14 cellular contexts compared by ENCODE assay signal in genomic region chr2:9809064-9809356, GRCh38. TPM values are rescaled to one million over a fixed set of nuclear protein-coding genes. Genes with fewer than 3 reads are reported as not detected.
DNase-seq lines count a peak whose midpoint lies in the region; ATAC-seq and TF ChIP-seq lines count a peak whose summit lies in the region.
"Had no signal": no experiment of that assay in that cellular context is flagged by ENCODE, and none has a peak within 500 bp of the region (broad histone marks: within the 10 kb centered on the region; RNA-seq: fewer than 3 reads in every experiment).

No MANE protein-coding gene starts in this region.

- peak; percentile 7 for DNase-seq in GM13977 (ENCODE audit: low spot score)
- peak; percentile 88 for DNase-seq in NCI-H510A (lab: John Stamatoyannopoulos, UW)
- peak; percentile 45 to 54 for DNase-seq in foreskin keratinocyte
- peak; percentile 72 to 76 for DNase-seq in suprapubic skin (ENCODE audit: low spot score in 2 of 2)
- no peak for DNase-seq in NCI-H526 treated with DMSO at 0.1 percent for 48 hours (lab: John Stamatoyannopoulos, UW)
- no peak for DNase-seq in HuH-7.5 (ENCODE audit: low spot score)
- DNase-seq: activated CD4-positive, alpha-beta T cell treated with anti-CD3 and anti-CD28 coated beads, Interleukin-2, amount 50 U/mL, for 1 hour; activated naive CD8-positive, alpha-beta T cell treated with anti-CD3 and anti-CD28 coated beads for 36 hours; activated T-cell treated with anti-CD3 and anti-CD28 coated beads, Interleukin-2, amount 50 U/mL, for 4 hours; DND-41; naive B cell; stimulated activated CD4-positive, alpha-beta T cell treated with anti-CD3 and anti-CD28 coated beads, Interleukin-15, amount 100 ng/mL, for 24 hours had no signal

- H3K27me3 ChIP-seq in foreskin keratinocyte (no peaks in the 10 kb centered on the region), suprapubic skin (no peaks in the 10 kb centered on the region)

- no peak for TF ChIP-seq POLR2A in suprapubic skin (IDR thresholded peaks at IDR 0.05)

- no peak for TF ChIP-seq EP300 in suprapubic skin (IDR thresholded peaks at IDR 0.05)

- H3K36me3 ChIP-seq in suprapubic skin, result no peaks in the 10 kb centered on the region

- no CpG with 5 or more reads among the region's 4 CpGs for WGBS in suprapubic skin

- H3K4me1 ChIP-seq in foreskin keratinocyte (peaks cover 13% of the 10 kb centered on the region), suprapubic skin (peaks cover 61% of the 10 kb centered on the region)

- no peaks in the 10 kb centered on the region for H3K9me3 ChIP-seq in suprapubic skin

- peak; percentile 62 for ATAC-seq in foreskin keratinocyte
- ATAC-seq in GM18861 (IDR thresholded peaks at IDR 0.05; ENCODE audit: unreplicated experiment), result no peak
- ATAC-seq: activated T-cell treated with anti-CD3 and anti-CD28 coated beads, Interleukin-2, amount 50 U/mL, for 4 hours; left lobe of liver had no signal

- in situ Hi-C loops in GM13977 (cut with MboI; ENCODE audit: low pct_unique_long_range_greater_than_20kb, low sequenced_read_pairs, unreplicated experiment), result no loop called here

- no peak overlapping the region for H3K4me3 ChIP-seq in suprapubic skin

- TF ChIP-seq CTCF in GM13977 (IDR thresholded peaks at IDR 0.05; ENCODE audit: extremely low read depth, insufficient read depth, missing control alignments), result no peak
- peak; percentile 25 for TF ChIP-seq CTCF in foreskin keratinocyte (conservative IDR thresholded peaks at IDR 0.05)
- no peak for TF ChIP-seq CTCF in suprapubic skin (IDR thresholded peaks at IDR 0.05)

- H3K27ac ChIP-seq in foreskin keratinocyte (no peak overlapping the region), suprapubic skin (peak overlapping the region; percentile 82)

RNA-seq across cellular contexts. Expression of gene TAF1B, which starts 34.3 kb away (rescaled TPM):
- total RNA-seq in foreskin keratinocyte (25.4 and 37.4 TPM in 2 replicates), suprapubic skin (10 to 100 TPM; 12.7 to 24.0 (median 18.0) TPM)
- polyA plus RNA-seq in foreskin keratinocyte, result 9.7 and 10.9 TPM in 2 replicates

Comparison
In these comparisons a context has a peak if more than half of its experiments do, and no peak if none do; other contexts are left out.
1. DNase-seq: peak in GM13977 (single experiment), NCI-H510A (single experiment), foreskin keratinocyte (2 of 2) and suprapubic skin (2 of 2); none in NCI-H526 treated with DMSO at 0.1 percent for 48 hours (single experiment) and HuH-7.5 (single experiment).